8 cellular contexts compared by ENCODE assay signal in the genomic region with DNA sequence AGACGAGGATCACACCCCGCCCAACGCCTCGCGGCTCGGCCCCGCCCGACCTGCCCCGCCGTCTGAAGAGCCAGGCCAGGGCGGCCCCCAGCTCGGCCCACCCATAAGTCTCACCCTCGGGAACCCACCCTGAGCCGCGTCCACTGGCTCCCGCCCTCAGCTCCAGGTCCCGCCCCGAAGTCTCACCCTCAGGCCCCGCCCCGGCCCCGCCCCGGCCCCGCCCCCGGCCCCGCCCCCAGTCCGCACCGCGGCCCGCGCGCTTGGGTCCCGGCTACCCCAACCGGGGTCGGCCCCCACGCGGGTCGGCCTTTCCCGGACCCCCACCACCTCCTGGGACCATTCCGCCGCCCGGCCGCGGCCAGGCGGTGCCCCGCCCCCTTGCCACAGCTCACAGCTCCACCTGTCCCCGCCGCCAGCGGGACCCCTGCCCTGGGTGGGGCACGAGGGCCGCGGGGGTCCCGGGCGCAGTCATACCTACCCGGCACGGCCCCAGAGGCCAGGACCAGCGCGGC. TPM values are rescaled to one million over a fixed set of nuclear protein-coding genes. Genes with fewer than 3 reads are reported as not detected.
DNase-seq lines count a peak whose midpoint lies in the region; ATAC-seq and TF ChIP-seq lines count a peak whose summit lies in the region.

No MANE protein-coding gene starts in this region.

- ATAC-seq in RWPE2 (ENCODE audit: low read depth), result peak; percentile 46

- WGBS in sigmoid colon, 2 donors, result 1% methylated on average over 57 of the region's 57 CpGs

- H3K4me3 ChIP-seq in RWPE2 (ENCODE audit: severe bottlenecking), result peak overlapping the region; percentile 49
- peak overlapping the region; percentile 72 for H3K4me3 ChIP-seq in left ventricle myocardium inferior
- H3K4me3 ChIP-seq in sigmoid colon, result peak overlapping the region; percentile 39 to 76 (median 68)

- intact Hi-C loops in left ventricle myocardium inferior (cut with micrococcal nuclease), result no loop called here
- intact Hi-C loops in sigmoid colon (cut with DNase I), result loop anchor here (10.0 kb wide), 1 partner anchor 53 kb away; no protein-coding TSS in a partner anchor

- no peaks in the 10 kb centered on the region for H3K36me3 ChIP-seq in RWPE2 (ENCODE audit: low read depth)
- H3K36me3 ChIP-seq in left ventricle myocardium inferior, result no peaks in the 10 kb centered on the region
- no peaks in the 10 kb centered on the region for H3K36me3 ChIP-seq in sigmoid colon

- TF ChIP-seq POLR2A in sigmoid colon (IDR thresholded peaks at IDR 0.05), result no peak

- H3K27me3 ChIP-seq in RWPE2 (ENCODE audit: insufficient read depth, poor library complexity, severe bottlenecking) (peaks cover 32% of the 10 kb centered on the region), left ventricle myocardium inferior (ENCODE audit: low read depth) (peaks cover 29% of the 10 kb centered on the region), sigmoid colon (peaks cover 0 to 26% (median 0%) of the 10 kb centered on the region in 3 donors)

- H3K9me3 Mint-ChIP-seq in activated naive CD4-positive, alpha-beta T cell treated with anti-CD3 and anti-CD28 coated beads, Interleukin-2, amount 50 U/mL, for 24 hours, result no peaks in the 10 kb centered on the region

- TF ChIP-seq CTCF in RWPE2 (IDR thresholded peaks at IDR 0.05; ENCODE audit: poor library complexity, severe bottlenecking), result no peak
- no peak for TF ChIP-seq CTCF in left ventricle myocardium inferior (IDR thresholded peaks at IDR 0.05; ENCODE audit: borderline replicate concordance)
- TF ChIP-seq CTCF in sigmoid colon (IDR thresholded peaks at IDR 0.05), result no peak

- no peaks in the 10 kb centered on the region for H3K4me1 Mint-ChIP-seq in activated naive CD4-positive, alpha-beta T cell treated with anti-CD3 and anti-CD28 coated beads, Interleukin-2, amount 50 U/mL, for 24 hours

- H3K27ac Mint-ChIP-seq in activated naive CD4-positive, alpha-beta T cell treated with anti-CD3 and anti-CD28 coated beads, Interleukin-2, amount 50 U/mL, for 24 hours, result no peak overlapping the region

- H3K4me1 ChIP-seq in RWPE2 (ENCODE audit: insufficient read depth, poor library complexity, severe bottlenecking) (no peaks in the 10 kb centered on the region), left ventricle myocardium inferior (peaks cover 26% of the 10 kb centered on the region), sigmoid colon (peaks cover 0 to 20% (median 16%) of the 10 kb centered on the region in 4 donors)

- H3K36me3 Mint-ChIP-seq in activated naive CD4-positive, alpha-beta T cell treated with anti-CD3 and anti-CD28 coated beads, Interleukin-2, amount 50 U/mL, for 24 hours, result no peaks in the 10 kb centered on the region

- H3K27ac ChIP-seq in RWPE2 (ENCODE audit: poor library complexity, severe bottlenecking) (no peak overlapping the region), left ventricle myocardium inferior (replicated peaks) (no peak overlapping the region), sigmoid colon (peak overlapping the region in 1 of 4 donors; percentile 43)

- H3K4me3 Mint-ChIP-seq in activated naive CD4-positive, alpha-beta T cell treated with anti-CD3 and anti-CD28 coated beads, Interleukin-2, amount 50 U/mL, for 24 hours, result peak overlapping the region; percentile 44

- peaks cover 8% of the 10 kb centered on the region for H3K27me3 Mint-ChIP-seq in activated naive CD4-positive, alpha-beta T cell treated with anti-CD3 and anti-CD28 coated beads, Interleukin-2, amount 50 U/mL, for 24 hours

- H3K9me3 ChIP-seq in RWPE2 (ENCODE audit: severe bottlenecking) (peaks cover 2% of the 10 kb centered on the region), left ventricle myocardium inferior (replicated peaks) (no peaks in the 10 kb centered on the region), sigmoid colon (no peaks in the 10 kb centered on the region)

- DNase-seq in NCI-H345 (lab: John Stamatoyannopoulos, UW) (peak; percentile 28), NCI-H345 treated with DMSO at 0.1 percent for 48 hours (lab: John Stamatoyannopoulos, UW; ENCODE audit: unreplicated experiment) (no peak), RWPE2 (ENCODE audit: low spot score) (no peak), left ventricle myocardium inferior (peak; percentile 28), sigmoid colon (no peak), NCI-H510A (lab: John Stamatoyannopoulos, UW) (no peak), DMS153 treated with DMSO at 0.1 percent for 48 hours (lab: John Stamatoyannopoulos, UW; ENCODE audit: unreplicated experiment) (no peak)

- no peak for TF ChIP-seq EP300 in sigmoid colon (IDR thresholded peaks at IDR 0.05)

RNA-seq across cellular contexts. Expression of a gene that starts 0.5 kb away (rescaled TPM):
- 0.22 TPM for total RNA-seq in left ventricle myocardium inferior
- total RNA-seq in sigmoid colon, result 1 to 10 TPM in 3 of 4 donors, under 1 TPM in 1; 0.99 to 2.3 (median 1.5) TPM
- polyA plus RNA-seq in sigmoid colon, result 1 to 10 TPM in 1 of 3 donors, not detected in 2; 1.0 TPM

Comparison
In these comparisons a context has a peak if more than half of its experiments do, and no peak if none do; other contexts are left out.
1. DNase-seq: peak in NCI-H345 (single experiment) and left ventricle myocardium inferior (single experiment); none in NCI-H345 treated with DMSO at 0.1 percent for 48 hours (single experiment), RWPE2 (single experiment), sigmoid colon (single experiment), NCI-H510A (single experiment) and DMS153 treated with DMSO at 0.1 percent for 48 hours (single experiment).
2. Peak in every context shown above with its lines, with median percentiles within 50 percentile points of each other: H3K4me3 ChIP-seq.